In the genomic region with DNA sequence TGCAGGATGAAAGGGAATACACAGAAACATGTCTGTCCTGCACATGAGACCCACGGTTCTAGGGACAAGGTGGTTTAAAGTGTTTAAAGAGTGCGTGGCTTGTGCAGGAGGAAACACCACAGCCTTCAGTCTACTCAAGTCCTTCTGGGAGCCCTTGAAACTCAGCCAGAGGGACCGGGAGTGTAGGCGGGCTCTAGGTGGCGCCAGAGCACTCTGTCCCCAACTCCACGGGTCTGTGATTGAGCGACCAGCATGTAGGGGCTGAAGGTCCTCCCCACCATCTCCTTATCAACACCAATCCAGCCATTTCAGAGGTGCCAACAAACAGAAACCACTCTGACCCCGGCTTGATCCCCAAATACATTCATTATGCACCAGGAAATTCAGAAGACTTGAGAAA, we compare ENCODE assay signal across 8 cellular contexts.
DNase-seq lines count a peak whose midpoint lies in the region; ATAC-seq and TF ChIP-seq lines count a peak whose summit lies in the region.

No MANE protein-coding gene starts in this region.

- DNase-seq in AG04449 (ENCODE audit: low read depth, low spot score) (no peak), HT-29 (ENCODE audit: low spot score) (peak; percentile 58), RKO (ENCODE audit: low spot score) (peak; percentile 62), Right ventricle myocardium superior (peak; percentile 68), putamen (ENCODE audit: low spot score) (peak; percentile 48), omental fat pad (ENCODE audit: low spot score) (no peak)
- DNase-seq in activated effector memory CD4-positive, alpha-beta T cell treated with anti-CD3 and anti-CD28 coated beads, Interleukin-2, amount 50 U/mL, for 16 hours = peak; percentile 79

- TF ChIP-seq CTCF in AG04449 (IDR thresholded peaks at IDR 0.05; ENCODE audit: insufficient read depth, low read length, missing control alignments) = peak; percentile 70
- TF ChIP-seq CTCF in omental fat pad (IDR thresholded peaks at IDR 0.05) = no peak

- POLR2A ChIA-PET in AG04449 (lab: Yijun Ruan, JAX) = no interaction called here

- CTCF ChIA-PET in AG04449 (lab: Yijun Ruan, JAX) = interaction anchor here (0.8 to 2.5 kb wide), 5 partner anchors 10 to 235 kb away, joined by 3 to 20 read pairs (median 5); no protein-coding TSS in a partner anchor

- intact Hi-C loops in Right ventricle myocardium superior (cut with DNase I) = loop anchor here (10.0 kb wide), 1 partner anchor 100 kb away; no protein-coding TSS in a partner anchor

- ATAC-seq in GM18498 (IDR thresholded peaks at IDR 0.05; ENCODE audit: unreplicated experiment) (peak; percentile 73), Right ventricle myocardium superior (ENCODE audit: poor library complexity) (peak; percentile 81), omental fat pad (ENCODE audit: low FRiP score) (no peak)

- no peak overlapping the region for H3K4me3 ChIP-seq in AG04449 (ENCODE audit: low read depth, low read length)

Comparison
In these comparisons a context has a peak if more than half of its experiments do, and no peak if none do; other contexts are left out.
1. DNase-seq: peak in HT-29 (single experiment), RKO (single experiment), activated effector memory CD4-positive, alpha-beta T cell treated with anti-CD3 and anti-CD28 coated beads, Interleukin-2, amount 50 U/mL, for 16 hours (single experiment), Right ventricle myocardium superior (single experiment) and putamen (single experiment); none in AG04449 (single experiment) and omental fat pad (single experiment).